In genomic region chr2:147657086-147658000, GRCh38 we compare ENCODE assay signal across 23 cellular contexts.
DNase-seq lines count a peak whose midpoint lies in the region; ATAC-seq, FAIRE-seq and TF ChIP-seq lines count a peak whose summit lies in the region.
"Had no signal": no experiment of that assay in that cellular context is flagged by ENCODE, and none has a peak within 500 bp of the region (broad histone marks: within the 10 kb centered on the region; RNA-seq: fewer than 3 reads in every experiment).

No MANE protein-coding gene starts in this region.

- H3K36me3 ChIP-seq in OCI-LY3 (replicated peaks; ENCODE audit: low read depth, low read length), result no peaks in the 10 kb centered on the region
- H3K36me3 ChIP-seq: BLaER1 treated with 17β-estradiol and CSF1 and Interleukin-3, amounts not matched to agents 10 nM and 100 nM; Peyer's patch; vagina; WERI-Rb-1 had no signal

- H3K36me3 Mint-ChIP-seq in immature natural killer cell, result no peaks in the 10 kb centered on the region

- no peaks in the 10 kb centered on the region for H4K20me1 ChIP-seq in OCI-LY3 (ENCODE audit: insufficient read depth, low read length)
- H4K20me1 ChIP-seq: BLaER1 treated with 17β-estradiol and CSF1 and Interleukin-3, amounts not matched to agents 10 nM and 100 nM had no signal

- no peak overlapping the region for H3K27ac ChIP-seq in OCI-LY3 (ENCODE audit: low read length)
- H3K27ac ChIP-seq: BLaER1 treated with 17β-estradiol and CSF1 and Interleukin-3, amounts not matched to agents 10 nM and 100 nM; Peyer's patch; SK-N-MC; vagina; WERI-Rb-1 had no signal

- peaks cover 0 to 2% (median 0%) of the 10 kb centered on the region in 6 donors for H3K9me3 Mint-ChIP-seq in immature natural killer cell

- no peak overlapping the region for H3K4me3 ChIP-seq in OCI-LY3 (ENCODE audit: low read length)
- H3K4me3 ChIP-seq: BLaER1 treated with 17β-estradiol and CSF1 and Interleukin-3, amounts not matched to agents 10 nM and 100 nM; mucosa of descending colon; Peyer's patch; SK-N-MC; vagina had no signal

- H3K4me3 Mint-ChIP-seq in immature natural killer cell, result no peak overlapping the region
- H3K4me3 Mint-ChIP-seq: T-helper 2 cell treated with Interferon-gamma antibody and Interleukin-4, amounts not matched to agents 5 μg/mL and 100 μg/mL, for 36 hours had no signal

- H2AFZ ChIP-seq in OCI-LY3 (ENCODE audit: low read depth, low read length), result peak overlapping the region; percentile 17; the same call in 1 of the 2 replicates

- FAIRE-seq in frontal cortex (lab: Jason Lieb, UNC), result no peak
- FAIRE-seq: D721Med, endometrium, H54 had no signal

- H3K9me3 ChIP-seq in OCI-LY3 (ENCODE audit: insufficient read depth, low read length), result no peaks in the 10 kb centered on the region
- H3K9me3 ChIP-seq: BLaER1 treated with 17β-estradiol and CSF1 and Interleukin-3, amounts not matched to agents 10 nM and 100 nM; mucosa of descending colon; Peyer's patch; vagina had no signal

- TF ChIP-seq CTCF in OCI-LY3 (IDR thresholded peaks at IDR 0.05; ENCODE audit: low read depth, low read length), result no peak

- peaks cover 1 to 3% of the 10 kb centered on the region in 2 donors for H3K4me1 Mint-ChIP-seq in immature natural killer cell

- no peaks in the 10 kb centered on the region for H3K79me2 ChIP-seq in OCI-LY3 (ENCODE audit: low read length)

- H3K4me2 ChIP-seq in OCI-LY3 (ENCODE audit: low read length), result peak overlapping the region; percentile 14

- no peaks in the 10 kb centered on the region for H3K27me3 ChIP-seq in OCI-LY3 (ENCODE audit: low read depth, low read length)
- H3K27me3 ChIP-seq: BLaER1 treated with 17β-estradiol and CSF1 and Interleukin-3, amounts not matched to agents 10 nM and 100 nM; Peyer's patch; vagina had no signal

- H3K4me1 ChIP-seq in OCI-LY3 (ENCODE audit: low read length), result peaks cover 28% of the 10 kb centered on the region
- H3K4me1 ChIP-seq: Peyer's patch, vagina had no signal

- H3K9ac ChIP-seq in OCI-LY3 (ENCODE audit: low read length), result no peak overlapping the region
- H3K9ac ChIP-seq: BLaER1 treated with 17β-estradiol and CSF1 and Interleukin-3, amounts not matched to agents 10 nM and 100 nM had no signal

- H3K27me3 Mint-ChIP-seq in immature natural killer cell (ENCODE audit: low read depth in 3 of 3), result peaks cover 0 to 6% (median 2%) of the 10 kb centered on the region in 3 donors

- DNase-seq in CD1c-positive myeloid dendritic cell (ENCODE audit: extremely low spot score) (no peak), immature natural killer cell (no peak), frontal cortex (ENCODE audit: low spot score in 2 of 2) (no peak), ureter (ENCODE audit: low spot score) (no peak)
- DNase-seq: activated CD4-positive, alpha-beta T cell treated with anti-CD3 and anti-CD28 coated beads, Interleukin-2, amount 50 U/mL, for 4 hours; activated naive CD4-positive, alpha-beta T cell; amniotic stem cell; mucosa of descending colon; NCI-H510A treated with DMSO at 0.1 percent for 48 hours; NK-92 treated with Interleukin-12 subunit alpha and Interleukin-12 subunit beta, amount 100 ng/mL, for 24 hours; Peyer's patch; WERI-Rb-1 had no signal

- ATAC-seq in GM18511 (IDR thresholded peaks at IDR 0.05; ENCODE audit: unreplicated experiment) (peak; percentile 50), GM21423 (IDR thresholded peaks at IDR 0.05; ENCODE audit: unreplicated experiment) (peak; percentile 56), HG02981 (IDR thresholded peaks at IDR 0.05; ENCODE audit: unreplicated experiment) (peak; percentile 52)
- ATAC-seq: mucosa of descending colon had no signal

- H3K27ac Mint-ChIP-seq in immature natural killer cell, result no peak overlapping the region
- H3K27ac Mint-ChIP-seq: T-helper 2 cell treated with Interferon-gamma antibody and Interleukin-4, amounts not matched to agents 5 μg/mL and 100 μg/mL, for 36 hours had no signal
